21 cellular contexts compared by ENCODE assay signal in genomic region chr1:218537131-218537904, GRCh38.
DNase-seq lines count a peak whose midpoint lies in the region; ATAC-seq and TF ChIP-seq lines count a peak whose summit lies in the region.
"Had no signal": no experiment of that assay in that cellular context is flagged by ENCODE, and none has a peak within 500 bp of the region (broad histone marks: within the 10 kb centered on the region; RNA-seq: fewer than 3 reads in every experiment).

No MANE protein-coding gene starts in this region.

- no peak overlapping the region for H3K18ac ChIP-seq in neuronal stem cell (ENCODE audit: low read length)

- no peak overlapping the region for H4K8ac ChIP-seq in neuronal stem cell (ENCODE audit: low read depth, low read length)

- H2BK5ac ChIP-seq in neuronal stem cell (ENCODE audit: low read length) = no peak overlapping the region

- peak; percentile 30 for DNase-seq in AG08396 (ENCODE audit: low spot score)
- DNase-seq in M059J (ENCODE audit: low read depth) = peak; percentile 60
- DNase-seq in epithelial cell of prostate (ENCODE audit: low read depth, low spot score) = no peak
- DNase-seq in neuronal stem cell (ENCODE audit: low spot score) = no peak
- no peak for DNase-seq in endodermal cell
- DNase-seq in NCI-H2107 (lab: John Stamatoyannopoulos, UW) = no peak
- DNase-seq in stimulated activated CD4-positive, alpha-beta T cell treated with anti-CD3 and anti-CD28 coated beads, Interleukin-4, amount 100 ng/mL, for 4 hours = no peak
- DNase-seq: activated CD4-positive, alpha-beta T cell treated with anti-CD3 and anti-CD28 coated beads for 1 hour; activated CD8-positive, alpha-beta memory T cell treated with anti-CD3 and anti-CD28 coated beads, Interleukin-2, amount 50 U/mL, for 48 hours; activated naive CD4-positive, alpha-beta T cell treated with anti-CD3 and anti-CD28 coated beads, Interleukin-2, amount 50 U/mL, for 16 hours; BE2C; H7; KBM-7; NCI-H146; NCI-H510A treated with DMSO at 0.1 percent for 48 hours; Peyer's patch; stimulated activated naive CD8-positive, alpha-beta T cell treated with anti-CD3 and anti-CD28 coated beads, Interleukin-15, Interleukin-2, amounts not matched to agents 100 U/mL and 50 U/mL, for 24 hours; T-helper 1 cell had no signal

- no CpG with 5 or more reads among the region's 6 CpGs for WGBS in neuronal stem cell (ENCODE audit: extremely low coverage in 2 of 2, insufficient read length in 2 of 2, insufficient replicate concordance in 1 of 2), 2 donors
- 88 to 94% methylated on average over 2 to 5 of the region's 6 CpGs for WGBS in endodermal cell (ENCODE audit: insufficient coverage in 1 of 2, insufficient read length in 1 of 2), 2 experiments

- H3K27me3 Mint-ChIP-seq in endodermal cell (ENCODE audit: insufficient read depth) = no peaks in the 10 kb centered on the region
- H3K27me3 Mint-ChIP-seq: natural killer cell treated with Interleukin-12 subunit alpha and Interleukin-12 subunit beta and Interleukin-15 and Interleukin-18, amount 100 ng/mL, for 72 hours had no signal

- H3K27ac Mint-ChIP-seq in endodermal cell = no peak overlapping the region
- H3K27ac Mint-ChIP-seq: natural killer cell treated with Interleukin-12 subunit alpha and Interleukin-12 subunit beta and Interleukin-15 and Interleukin-18, amount 100 ng/mL, for 72 hours had no signal

- TF ChIP-seq CTCF in endodermal cell (conservative IDR thresholded peaks at IDR 0.05) = no peak

- no peak overlapping the region for H2BK15ac ChIP-seq in neuronal stem cell (ENCODE audit: low read length)

- H2BK120ac ChIP-seq in neuronal stem cell (ENCODE audit: low read depth, low read length) = no peak overlapping the region

- no peaks in the 10 kb centered on the region for H3K4me1 Mint-ChIP-seq in endodermal cell

- no peaks in the 10 kb centered on the region for H3K9me3 ChIP-seq in neuronal stem cell (replicated peaks in 1 of 2; ENCODE audit: control insufficient read depth in 2 of 2, insufficient read depth in 1 of 2, low read depth in 1 of 2, low read length in 2 of 2)
- no peaks in the 10 kb centered on the region for H3K9me3 ChIP-seq in endodermal cell (ENCODE audit: control insufficient read depth, low read length)
- H3K9me3 ChIP-seq: BE2C, Peyer's patch had no signal

- no peak overlapping the region for H4K91ac ChIP-seq in neuronal stem cell (ENCODE audit: low read depth, low read length, poor library complexity)

- no peak overlapping the region for H3K4ac ChIP-seq in neuronal stem cell (ENCODE audit: low read length)

- H3K23ac ChIP-seq in neuronal stem cell (ENCODE audit: low read depth, low read length, poor library complexity) = no peak overlapping the region

- peak overlapping the region; percentile 76 for H3K27ac ChIP-seq in epithelial cell of prostate
- no peak overlapping the region for H3K27ac ChIP-seq in neuronal stem cell (replicated peaks; ENCODE audit: low read length)
- no peak overlapping the region for H3K27ac ChIP-seq in endodermal cell (ENCODE audit: low read depth, low read length)
- H3K27ac ChIP-seq: Peyer's patch had no signal

- H3K4me3 Mint-ChIP-seq in endodermal cell = no peak overlapping the region
- H3K4me3 Mint-ChIP-seq: natural killer cell treated with Interleukin-12 subunit alpha and Interleukin-12 subunit beta and Interleukin-15 and Interleukin-18, amount 100 ng/mL, for 72 hours had no signal

- peaks cover 0 to 10% of the 10 kb centered on the region in 2 donors for H3K4me1 ChIP-seq in neuronal stem cell (ENCODE audit: control insufficient read depth in 2 of 2, insufficient read depth in 1 of 2, low read depth in 1 of 2, low read length in 2 of 2)
- H3K4me1 ChIP-seq in endodermal cell (ENCODE audit: control insufficient read depth, insufficient read depth, low read length) = no peaks in the 10 kb centered on the region
- H3K4me1 ChIP-seq: BE2C, Peyer's patch had no signal

- H3K14ac ChIP-seq in neuronal stem cell (ENCODE audit: low read length) = no peak overlapping the region

- no peak for ATAC-seq in HG03175 (IDR thresholded peaks at IDR 0.05; ENCODE audit: unreplicated experiment)
- ATAC-seq: natural killer cell treated with Interleukin-12 subunit alpha and Interleukin-12 subunit beta and Interleukin-15 and Interleukin-18, amount 100 ng/mL, for 72 hours; sciatic nerve; stimulated activated naive CD8-positive, alpha-beta T cell treated with anti-CD3 and anti-CD28 coated beads, Interleukin-15, Interleukin-2, amounts not matched to agents 100 U/mL and 50 U/mL, for 24 hours had no signal

- H3K9ac ChIP-seq in neuronal stem cell (ENCODE audit: low read depth, low read length, poor library complexity) (no peak overlapping the region), endodermal cell (ENCODE audit: extremely low read depth, low read length, poor library complexity, severe bottlenecking) (no peak overlapping the region)

- H3K36me3 Mint-ChIP-seq in endodermal cell (ENCODE audit: low read depth) = no peaks in the 10 kb centered on the region

- no peaks in the 10 kb centered on the region for H3K79me1 ChIP-seq in neuronal stem cell (ENCODE audit: low read depth, low read length)

- no peak overlapping the region for H2AK5ac ChIP-seq in neuronal stem cell (ENCODE audit: low read depth, low read length)

- no peaks in the 10 kb centered on the region for H3K9me3 Mint-ChIP-seq in endodermal cell

- H2BK12ac ChIP-seq in neuronal stem cell (ENCODE audit: low read length) = no peak overlapping the region

- H3K27me3 ChIP-seq in neuronal stem cell (ENCODE audit: control insufficient read depth in 3 of 3, insufficient read depth in 3 of 3, low read depth in 1 of 3, low read length in 3 of 3) (no peaks in the 10 kb centered on the region), endodermal cell (ENCODE audit: control insufficient read depth, insufficient read depth, low read length, poor library complexity, severe bottlenecking) (no peaks in the 10 kb centered on the region)
- H3K27me3 ChIP-seq: BE2C, Peyer's patch had no signal

- H3K4me3 ChIP-seq in neuronal stem cell (ENCODE audit: low read length in 2 of 2) (no peak overlapping the region), endodermal cell (ENCODE audit: low read length) (no peak overlapping the region)
- H3K4me3 ChIP-seq: Peyer's patch had no signal

- no peaks in the 10 kb centered on the region for H3K36me3 ChIP-seq in neuronal stem cell (replicated peaks in 1 of 2; ENCODE audit: control insufficient read depth in 2 of 2, insufficient read depth in 2 of 2, low read length in 2 of 2)
- no peaks in the 10 kb centered on the region for H3K36me3 ChIP-seq in endodermal cell (ENCODE audit: control insufficient read depth, insufficient read depth, low read length)
- H3K36me3 ChIP-seq: BE2C, Peyer's patch had no signal

- H3K4me2 ChIP-seq in neuronal stem cell (ENCODE audit: insufficient read depth, low read length, poor library complexity, severe bottlenecking) = no peak overlapping the region

- H2AFZ ChIP-seq in neuronal stem cell (ENCODE audit: low read length) = peak overlapping the region; percentile 51

Comparison
In these comparisons a context has a peak if more than half of its experiments do, and no peak if none do; other contexts are left out.
1. DNase-seq: peak in AG08396 (single experiment) and M059J (single experiment); none in epithelial cell of prostate (single experiment), neuronal stem cell (single experiment), endodermal cell (single experiment), NCI-H2107 (single experiment) and stimulated activated CD4-positive, alpha-beta T cell treated with anti-CD3 and anti-CD28 coated beads, Interleukin-4, amount 100 ng/mL, for 4 hours (0 of 2).